ENCODE assay signal across 27 cellular contexts in the genomic region with DNA sequence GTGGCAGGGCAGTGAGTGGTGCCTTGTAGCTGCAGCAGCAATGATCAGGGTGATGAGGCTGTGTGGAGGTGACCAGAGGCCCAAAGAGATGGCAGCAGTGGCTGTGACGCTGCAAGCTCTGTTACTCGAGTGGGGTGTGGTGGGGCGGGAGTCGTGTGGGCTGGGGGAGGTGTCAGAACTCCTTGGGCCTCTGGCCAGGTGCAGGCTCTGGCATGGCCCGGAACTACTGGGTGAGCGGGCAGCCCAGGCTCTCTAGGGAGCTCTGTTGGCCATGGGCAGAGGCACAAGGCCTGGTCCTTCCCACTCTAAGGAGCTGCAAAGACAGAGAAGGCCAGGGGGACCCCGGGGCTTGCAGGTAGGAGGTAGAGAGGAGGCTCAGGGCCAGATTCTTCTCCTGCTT.
A peak's percentile ranks its signal among the peaks of the same experiment; 100 is the strongest.
DNase-seq lines count a peak whose midpoint lies in the region; ATAC-seq and TF ChIP-seq lines count a peak whose summit lies in the region.
"Had no signal": no experiment of that assay in that cellular context is flagged by ENCODE, and none has a peak within 500 bp of the region (broad histone marks: within the 10 kb centered on the region; RNA-seq: fewer than 3 reads in every experiment).

No MANE protein-coding gene starts in this region.

- H3K27ac Mint-ChIP-seq in neural progenitor cell, result peak overlapping the region; percentile 57
- H3K27ac Mint-ChIP-seq: activated naive CD4-positive, alpha-beta T cell treated with anti-CD3 and anti-CD28 coated beads, Interleukin-2, amount 50 U/mL, for 24 hours; activated T-helper 17 cell treated with anti-CD3 and anti-CD28 coated beads, Interleukin-2, amount 50 U/mL, for 72 hours; immature natural killer cell; mesothelial cell of epicardium had no signal

- H3K4me2 ChIP-seq in GM23248 (ENCODE audit: unreplicated experiment) (peak overlapping the region; percentile 75), neural progenitor cell (no peak overlapping the region)

- peak overlapping the region; percentile 99 for H3K27ac ChIP-seq in ACC112 (ENCODE audit: low read depth, low read length)
- peak overlapping the region; percentile 98 for H3K27ac ChIP-seq in GM23248
- H3K27ac ChIP-seq in neural progenitor cell, result no peak overlapping the region
- H3K27ac ChIP-seq: left lung, upper lobe of left lung, VCaP had no signal

- H3K27me3 ChIP-seq in ACC112 (ENCODE audit: insufficient read depth, low read length), result no peaks in the 10 kb centered on the region
- H3K27me3 ChIP-seq in GM23248 (replicated peaks; ENCODE audit: insufficient read depth), result no peaks in the 10 kb centered on the region
- no peaks in the 10 kb centered on the region for H3K27me3 ChIP-seq in neural progenitor cell
- H3K27me3 ChIP-seq: left lung, upper lobe of left lung had no signal

- DNase-seq in GM23248 (no peak), epithelial cell of esophagus (ENCODE audit: low read depth) (peak; percentile 20), neural progenitor cell (ENCODE audit: low spot score) (no peak), DMS53 (lab: John Stamatoyannopoulos, UW) (no peak)
- DNase-seq in activated T-cell treated with anti-CD3 and anti-CD28 coated beads, Interleukin-2, amount 50 U/mL, for 4 hours, result no peak
- DNase-seq: activated CD4-positive, alpha-beta T cell treated with anti-CD3 and anti-CD28 coated beads, Interleukin-2, amount 50 U/mL, for 1 hour; activated CD8-positive, alpha-beta memory T cell treated with anti-CD3 and anti-CD28 coated beads, Interleukin-2, amount 50 U/mL, for 4 hours; anterior cingulate cortex; Calu3; central memory CD4-positive, alpha-beta T cell; hypothalamus; immature natural killer cell; left lung; naive thymus-derived CD4-positive, alpha-beta T cell; NCI-H1105 treated with DMSO at 0.1 percent for 48 hours; NCI-H2029; NCI-H524 treated with DMSO at 0.1 percent for 48 hours; SHP77; stimulated activated CD4-positive, alpha-beta T cell treated with anti-CD3 and anti-CD28 coated beads, Interleukin-2, amount 100 ng/mL, for 24 hours had no signal

- 60 to 67% methylated on average over 6 to 7 of the region's 7 CpGs for WGBS in GM23248 (ENCODE audit: low coverage in 1 of 2, low lambda C conversion rate in 2 of 2, missing lambda C conversion rate in 2 of 2), 2 experiments

- H3K27me3 Mint-ChIP-seq in neural progenitor cell (ENCODE audit: insufficient read depth, low read depth), result peaks cover 6% of the 10 kb centered on the region
- peaks cover 2% of the 10 kb centered on the region for H3K27me3 Mint-ChIP-seq in activated T-cell treated with anti-CD3 and anti-CD28 coated beads, Interleukin-2, amount 50 U/mL, for 4 hours (ENCODE audit: low read depth)
- H3K27me3 Mint-ChIP-seq: activated T-helper 17 cell treated with anti-CD3 and anti-CD28 coated beads, Interleukin-2, amount 50 U/mL, for 72 hours had no signal

- H3K4me1 ChIP-seq in ACC112 (ENCODE audit: control insufficient read depth, insufficient read depth, low read length, unreplicated experiment) (peaks cover 74% of the 10 kb centered on the region), GM23248 (ENCODE audit: insufficient read depth) (peaks cover 72% of the 10 kb centered on the region), neural progenitor cell (no peaks in the 10 kb centered on the region)
- H3K4me1 ChIP-seq: left lung had no signal

- H3K9ac ChIP-seq in GM23248 (peak overlapping the region; percentile 77), neural progenitor cell (no peak overlapping the region)

- H3F3A ChIP-seq in GM23248 (ENCODE audit: insufficient read depth) (peaks cover 75% of the 10 kb centered on the region), neural progenitor cell (ENCODE audit: low read depth) (no peaks in the 10 kb centered on the region)

- H3K36me3 ChIP-seq in ACC112 (ENCODE audit: insufficient read depth, low read length) (no peaks in the 10 kb centered on the region), GM23248 (ENCODE audit: low read depth) (no peaks in the 10 kb centered on the region), neural progenitor cell (no peaks in the 10 kb centered on the region)
- H3K36me3 ChIP-seq: left lung, upper lobe of left lung had no signal

- ATAC-seq in activated T-cell treated with anti-CD3 and anti-CD28 coated beads, Interleukin-2, amount 50 U/mL, for 4 hours, result no peak
- ATAC-seq in HG03432 (IDR thresholded peaks at IDR 0.05; ENCODE audit: unreplicated experiment) (no peak), GM21515 (IDR thresholded peaks at IDR 0.05; ENCODE audit: unreplicated experiment) (no peak)
- ATAC-seq: activated T-helper 17 cell treated with anti-CD3 and anti-CD28 coated beads, Interleukin-2, amount 50 U/mL, for 72 hours; left lung; naive thymus-derived CD4-positive, alpha-beta T cell had no signal

- peaks cover 5% of the 10 kb centered on the region for H3K4me1 Mint-ChIP-seq in neural progenitor cell
- H3K4me1 Mint-ChIP-seq in activated T-cell treated with anti-CD3 and anti-CD28 coated beads, Interleukin-2, amount 50 U/mL, for 4 hours (ENCODE audit: low read depth), result no peaks in the 10 kb centered on the region
- H3K4me1 Mint-ChIP-seq: activated naive CD4-positive, alpha-beta T cell treated with anti-CD3 and anti-CD28 coated beads, Interleukin-2, amount 50 U/mL, for 24 hours; activated T-helper 17 cell treated with anti-CD3 and anti-CD28 coated beads, Interleukin-2, amount 50 U/mL, for 72 hours; immature natural killer cell; naive thymus-derived CD4-positive, alpha-beta T cell had no signal

- in situ Hi-C loops in GM23248 (cut with MboI), result no loop called here

- H4K20me1 ChIP-seq in GM23248 (ENCODE audit: insufficient read depth), result no peaks in the 10 kb centered on the region
- H4K20me1 ChIP-seq in neural progenitor cell (ENCODE audit: low read depth), result no peaks in the 10 kb centered on the region

- H3K9me3 ChIP-seq in GM23248 (ENCODE audit: low read depth) (no peaks in the 10 kb centered on the region), neural progenitor cell (ENCODE audit: low read depth) (no peaks in the 10 kb centered on the region)
- H3K9me3 ChIP-seq: left lung, upper lobe of left lung had no signal

- no peaks in the 10 kb centered on the region for H3K9me3 Mint-ChIP-seq in neural progenitor cell
- H3K9me3 Mint-ChIP-seq in activated T-cell treated with anti-CD3 and anti-CD28 coated beads, Interleukin-2, amount 50 U/mL, for 4 hours, result no peaks in the 10 kb centered on the region
- H3K9me3 Mint-ChIP-seq: activated naive CD4-positive, alpha-beta T cell treated with anti-CD3 and anti-CD28 coated beads, Interleukin-2, amount 50 U/mL, for 24 hours; activated T-helper 17 cell treated with anti-CD3 and anti-CD28 coated beads, Interleukin-2, amount 50 U/mL, for 72 hours; immature natural killer cell; mesothelial cell of epicardium; naive thymus-derived CD4-positive, alpha-beta T cell had no signal

- H3K36me3 Mint-ChIP-seq in neural progenitor cell, result no peaks in the 10 kb centered on the region
- no peaks in the 10 kb centered on the region for H3K36me3 Mint-ChIP-seq in activated T-cell treated with anti-CD3 and anti-CD28 coated beads, Interleukin-2, amount 50 U/mL, for 4 hours (ENCODE audit: insufficient read depth)
- H3K36me3 Mint-ChIP-seq: activated naive CD4-positive, alpha-beta T cell treated with anti-CD3 and anti-CD28 coated beads, Interleukin-2, amount 50 U/mL, for 24 hours; immature natural killer cell; mesothelial cell of epicardium had no signal

- no peaks in the 10 kb centered on the region for H3K9me2 ChIP-seq in GM23248 (ENCODE audit: insufficient read depth)

- 0 out of 2 replicates have a peak overlapping the region, but pooled peaks have one; percentile 49 for H3K4me3 ChIP-seq in ACC112 (ENCODE audit: low read depth, low read length)
- peak overlapping the region; percentile 66 for H3K4me3 ChIP-seq in GM23248
- no peak overlapping the region for H3K4me3 ChIP-seq in epithelial cell of esophagus (ENCODE audit: low read length)
- H3K4me3 ChIP-seq in neural progenitor cell, result no peak overlapping the region
- H3K4me3 ChIP-seq: left lung, upper lobe of left lung had no signal

- H3K79me2 ChIP-seq in ACC112 (ENCODE audit: control insufficient read depth, insufficient read depth, low read length, unreplicated experiment) (peaks cover 7% of the 10 kb centered on the region), GM23248 (ENCODE audit: insufficient read depth) (peaks cover 23% of the 10 kb centered on the region), neural progenitor cell (ENCODE audit: low read depth) (no peaks in the 10 kb centered on the region)

- TF ChIP-seq CTCF in epithelial cell of esophagus (IDR thresholded peaks at IDR 0.05; ENCODE audit: insufficient read depth, low read depth, low read length, missing control alignments) (no peak), neural progenitor cell (IDR thresholded peaks at IDR 0.05) (no peak)

- H2AFZ ChIP-seq in ACC112 (ENCODE audit: low read length, unreplicated experiment) (no peak overlapping the region), GM23248 (no peak overlapping the region), neural progenitor cell (replicated peaks) (no peak overlapping the region)

- no peak overlapping the region for H3K4me3 Mint-ChIP-seq in neural progenitor cell
- H3K4me3 Mint-ChIP-seq in activated T-cell treated with anti-CD3 and anti-CD28 coated beads, Interleukin-2, amount 50 U/mL, for 4 hours, result no peak overlapping the region
- H3K4me3 Mint-ChIP-seq: activated naive CD4-positive, alpha-beta T cell treated with anti-CD3 and anti-CD28 coated beads, Interleukin-2, amount 50 U/mL, for 24 hours; activated T-helper 17 cell treated with anti-CD3 and anti-CD28 coated beads, Interleukin-2, amount 50 U/mL, for 72 hours; immature natural killer cell; mesothelial cell of epicardium; naive thymus-derived CD4-positive, alpha-beta T cell had no signal

Comparison
In these comparisons a context has a peak if more than half of its experiments do, and no peak if none do; other contexts are left out.
1. H3K4me3 ChIP-seq: peak in ACC112 (single experiment) and GM23248 (single experiment); none in epithelial cell of esophagus (single experiment) and neural progenitor cell (single experiment).